Comparison of ENCODE assay signal across 18 cellular contexts in genomic region chr2:88355486-88355885, GRCh38.
DNase-seq lines count a peak whose midpoint lies in the region; ATAC-seq and TF ChIP-seq lines count a peak whose summit lies in the region.
"Had no signal": no experiment of that assay in that cellular context is flagged by ENCODE, and none has a peak within 500 bp of the region (broad histone marks: within the 10 kb centered on the region; RNA-seq: fewer than 3 reads in every experiment).

No MANE protein-coding gene starts in this region.

- no peak overlapping the region for H3K27ac Mint-ChIP-seq in CD4-positive, alpha-beta memory T cell
- H3K27ac Mint-ChIP-seq: CD4-positive, CD25-positive, alpha-beta regulatory T cell had no signal

- no peaks in the 10 kb centered on the region for H3K36me3 Mint-ChIP-seq in CD4-positive, alpha-beta memory T cell
- H3K36me3 Mint-ChIP-seq: CD4-positive, CD25-positive, alpha-beta regulatory T cell had no signal

- no peaks in the 10 kb centered on the region for H3K79me2 ChIP-seq in MM.1S (ENCODE audit: low read length)

- peaks cover 14% of the 10 kb centered on the region for H3K4me1 ChIP-seq in HUES48 (ENCODE audit: control insufficient read depth, insufficient read depth, low read length)
- H3K4me1 ChIP-seq in CD4-positive, alpha-beta memory T cell (ENCODE audit: insufficient read depth, low read length), result peaks cover 2% of the 10 kb centered on the region
- no peaks in the 10 kb centered on the region for H3K4me1 ChIP-seq in MM.1S (ENCODE audit: low read length)

- H3K27ac ChIP-seq in HUES48 (ENCODE audit: low read depth, low read length) (peak overlapping the region; percentile 11), MM.1S (ENCODE audit: low read length) (no peak overlapping the region)
- H3K27ac ChIP-seq in CD4-positive, alpha-beta memory T cell (ENCODE audit: low read depth, low read length), result no peak overlapping the region

- no peak overlapping the region for H2AFZ ChIP-seq in MM.1S (ENCODE audit: low read length)

- H3K4me3 ChIP-seq in HUES48 (ENCODE audit: low read depth, low read length), result no peak overlapping the region
- H3K4me3 ChIP-seq in CD4-positive, alpha-beta memory T cell (ENCODE audit: low read length in 2 of 2), result no peak overlapping the region
- no peak overlapping the region for H3K4me3 ChIP-seq in MM.1S (ENCODE audit: low read length)

- POLR2A ChIA-PET in CD4-positive, alpha-beta memory T cell (lab: Charles Lee; ENCODE audit: partially characterized antibody), result no interaction called here

- DNase-seq in NCI-H69 (lab: John Stamatoyannopoulos, UW) (peak; percentile 73), iPS-NIHi7 (ENCODE audit: extremely low spot score) (peak; percentile 54), MM.1S (no peak), GF-D8 (lab: John Stamatoyannopoulos, UW) (no peak)
- DNase-seq in CD4-positive, alpha-beta memory T cell, result no peak
- DNase-seq: CD4-positive, CD25-positive, alpha-beta regulatory T cell; COR-L47; DND-41; GOT3; Kasumi-1; NCI-H1930; NCI-H2227 treated with DMSO at 0.1 percent for 48 hours; NCI-H524 treated with DMSO at 0.1 percent for 48 hours; PC-3; Right ventricle myocardium superior; SW 1271 had no signal

- CTCF ChIA-PET in CD4-positive, alpha-beta memory T cell (lab: Charles Lee; ENCODE audit: partially characterized antibody), result no interaction called here

- H3K9ac ChIP-seq in HUES48 (ENCODE audit: low read depth, low read length) (no peak overlapping the region), MM.1S (ENCODE audit: low read length) (no peak overlapping the region)

- no peaks in the 10 kb centered on the region for H3K9me2 ChIP-seq in MM.1S (replicated peaks; ENCODE audit: insufficient read depth, low read length)

- TF ChIP-seq CTCF in MM.1S (IDR thresholded peaks at IDR 0.05; ENCODE audit: low read length), result no peak

- H3K4me1 Mint-ChIP-seq in CD4-positive, alpha-beta memory T cell, result peaks cover 1 to 8% (median 4%) of the 10 kb centered on the region in 4 donors

- H3F3A ChIP-seq in MM.1S (ENCODE audit: insufficient read depth, low read length), result no peaks in the 10 kb centered on the region

- intact Hi-C loops in CD4-positive, alpha-beta memory T cell (cut with micrococcal nuclease), result no loop called here

- H4K20me1 ChIP-seq in MM.1S (ENCODE audit: insufficient read depth, low read length), result no peaks in the 10 kb centered on the region

- H3K27me3 ChIP-seq in HUES48 (ENCODE audit: control insufficient read depth, insufficient read depth, low read length) (no peaks in the 10 kb centered on the region; the same call in 1 of the 2 replicates), MM.1S (replicated peaks; ENCODE audit: insufficient read depth, low read length) (no peaks in the 10 kb centered on the region)
- no peaks in the 10 kb centered on the region for H3K27me3 ChIP-seq in CD4-positive, alpha-beta memory T cell (ENCODE audit: insufficient read depth, low read length)

- no peaks in the 10 kb centered on the region for H3K9me3 Mint-ChIP-seq in CD4-positive, alpha-beta memory T cell

- H3K9me3 ChIP-seq in HUES48 (ENCODE audit: control insufficient read depth, insufficient read depth, low read length) (no peaks in the 10 kb centered on the region), MM.1S (replicated peaks; ENCODE audit: insufficient read depth, low read length) (no peaks in the 10 kb centered on the region)
- H3K9me3 ChIP-seq in CD4-positive, alpha-beta memory T cell (ENCODE audit: control insufficient read depth in 1 of 2, low read length in 2 of 2), result no peaks in the 10 kb centered on the region

- peaks cover 14 to 23% of the 10 kb centered on the region in 2 donors for H3K27me3 Mint-ChIP-seq in CD4-positive, alpha-beta memory T cell

- no peak overlapping the region for H3K4me2 ChIP-seq in MM.1S (ENCODE audit: low read depth, low read length)

- H3K36me3 ChIP-seq in HUES48 (ENCODE audit: control insufficient read depth, insufficient read depth, low read length) (no peaks in the 10 kb centered on the region), MM.1S (replicated peaks; ENCODE audit: insufficient read depth, low read length) (no peaks in the 10 kb centered on the region)
- H3K36me3 ChIP-seq in CD4-positive, alpha-beta memory T cell (ENCODE audit: insufficient read depth, low read length), result no peaks in the 10 kb centered on the region

- H3K4me3 Mint-ChIP-seq in CD4-positive, alpha-beta memory T cell, result no peak overlapping the region

- no peak for ATAC-seq in GM18870 (IDR thresholded peaks at IDR 0.05; ENCODE audit: unreplicated experiment)
- ATAC-seq: PC-3 had no signal

Comparison
In these comparisons a context has a peak if more than half of its experiments do, and no peak if none do; other contexts are left out.
1. DNase-seq: peak in NCI-H69 (single experiment) and iPS-NIHi7 (single experiment); none in CD4-positive, alpha-beta memory T cell (0 of 5), MM.1S (single experiment) and GF-D8 (single experiment).